1 cellular context compared by ENCODE assay signal in genomic region chr4:108119199-108119800, GRCh38.
TF ChIP-seq lines count a peak whose summit lies in the region.

No MANE protein-coding gene starts in this region.

TF ChIP-seq in GM12878, 131 proteins besides CTCF, POLR2A, EP300 and RAD21 (continued from another document):
- TF ChIP-seq ZBTB33 (IDR thresholded peaks at IDR 0.05) (no peak), DPF2 (IDR thresholded peaks at IDR 0.05) (no peak), ZBTB11 (CRISPR knock-in tag; IDR thresholded peaks at IDR 0.05) (no peak), ZNF592 (IDR thresholded peaks at IDR 0.05) (no peak), TBL1XR1 (IDR thresholded peaks at IDR 0.05; ENCODE audit: low read depth, low read length) (no peak), TCF3 (IDR thresholded peaks at IDR 0.05; ENCODE audit: borderline replicate concordance, insufficient read depth, low read depth, low read length) (no peak), MYB (IDR thresholded peaks at IDR 0.05; ENCODE audit: borderline replicate concordance, low read depth, low read length) (no peak), PRDM15 (CRISPR knock-in tag; IDR thresholded peaks at IDR 0.05) (no peak), SMAD5 (IDR thresholded peaks at IDR 0.05; ENCODE audit: low read depth) (no peak)
